Comparison of ENCODE assay signal across 26 cellular contexts in genomic region chr20:61444637-61445036, GRCh38.
"Had no signal": no experiment of that assay in that cellular context is flagged by ENCODE, and none has a peak within 500 bp of the region (broad histone marks: within the 10 kb centered on the region; RNA-seq: fewer than 3 reads in every experiment).

No MANE protein-coding gene starts in this region.

- H3K4me1 ChIP-seq: adrenal gland, breast epithelium had no signal

- H3K27ac ChIP-seq: adrenal gland, breast epithelium, epithelial cell of prostate had no signal

- FAIRE-seq: endometrium, endothelial cell of umbilical vein had no signal

- H3K36me3 ChIP-seq: adrenal gland, breast epithelium had no signal

- H3K27me3 ChIP-seq: breast epithelium had no signal

- DNase-seq: activated CD4-positive, alpha-beta memory T cell treated with anti-CD3 and anti-CD28 coated beads for 36 hours; activated CD4-positive, alpha-beta T cell treated with anti-CD3 and anti-CD28 coated beads for 36 hours; activated CD4-positive, alpha-beta T cell treated with anti-CD3 and anti-CD28 coated beads, Interleukin-2, amount 10 ng/mL, durations not matched to agents 24 days and 14 days; activated CD4-positive, CD25-positive, alpha-beta regulatory T cell; activated CD4-positive, CD25-positive, alpha-beta regulatory T cell treated with anti-CD3 and anti-CD28 coated beads, Interleukin-2, amount 50 U/mL, for 72 hours; activated CD8-positive, alpha-beta memory T cell treated with anti-CD3 and anti-CD28 coated beads, Interleukin-2, amount 10 ng/mL, durations not matched to agents 7 days and 5 days; activated CD8-positive, alpha-beta memory T cell treated with anti-CD3 and anti-CD28 coated beads, Interleukin-2, amount 50 U/mL, for 4 hours; activated CD8-positive, alpha-beta T cell treated with anti-CD3 and anti-CD28 coated beads, Interleukin-2, amount 10 ng/mL, durations not matched to agents 7 days and 5 days; activated effector memory CD4-positive, alpha-beta T cell treated with anti-CD3 and anti-CD28 coated beads, Interleukin-2, amount 50 U/mL, for 16 hours; activated naive CD4-positive, alpha-beta T cell treated with anti-CD3 and anti-CD28 coated beads for 36 hours; activated naive CD8-positive, alpha-beta T cell treated with anti-CD3 and anti-CD28 coated beads for 36 hours; activated naive CD8-positive, alpha-beta T cell treated with anti-CD3 and anti-CD28 coated beads, Interleukin-2, amount 50 U/mL, for 24 hours; activated T-cell treated with anti-CD3 and anti-CD28 coated beads, Interleukin-2, amount 50 U/mL, for 1 hour; activated T-cell treated with anti-CD3 and anti-CD28 coated beads, Interleukin-2, amount 50 U/mL, for 48 hours; adrenal gland; amygdala; aorta; cortex of kidney; dermis blood vessel endothelial cell; effector CD8-positive, alpha-beta T cell; foreskin fibroblast; T-helper 2 cell had no signal

- H3K4me3 ChIP-seq: adrenal gland, breast epithelium had no signal

- ATAC-seq: activated CD4-positive, alpha-beta T cell treated with anti-CD3 and anti-CD28 coated beads for 36 hours; activated CD8-positive, alpha-beta memory T cell treated with anti-CD3 and anti-CD28 coated beads, Interleukin-2, amount 10 ng/mL, durations not matched to agents 7 days and 5 days; activated CD8-positive, alpha-beta T cell treated with anti-CD3 and anti-CD28 coated beads, Interleukin-2, amount 10 ng/mL, durations not matched to agents 7 days and 5 days; activated naive CD8-positive, alpha-beta T cell treated with anti-CD3 and anti-CD28 coated beads, Interleukin-2, amount 50 U/mL, for 24 hours had no signal

- H3K9me3 ChIP-seq: adrenal gland, breast epithelium had no signal
